Comparison of ENCODE assay signal across 14 cellular contexts in genomic region chr16:85459529-85460251, GRCh38.
DNase-seq lines count a peak whose midpoint lies in the region; ATAC-seq and TF ChIP-seq lines count a peak whose summit lies in the region.
"Had no signal": no experiment of that assay in that cellular context is flagged by ENCODE, and none has a peak within 500 bp of the region (broad histone marks: within the 10 kb centered on the region; RNA-seq: fewer than 3 reads in every experiment).

No MANE protein-coding gene starts in this region.

- no peak overlapping the region for H2AFZ ChIP-seq in Loucy (ENCODE audit: low read length)

- TF ChIP-seq EP300 in suprapubic skin (IDR thresholded peaks at IDR 0.05), result no peak

- no peak overlapping the region for H3K4me3 ChIP-seq in Loucy (ENCODE audit: low read length, poor library complexity, severe bottlenecking)
- no peak overlapping the region for H3K4me3 ChIP-seq in fibroblast of mammary gland (ENCODE audit: control insufficient read depth, low read depth, low read length)
- no peak overlapping the region for H3K4me3 ChIP-seq in mucosa of rectum (ENCODE audit: low read length in 2 of 2)
- H3K4me3 ChIP-seq in suprapubic skin, result no peak overlapping the region
- H3K4me3 ChIP-seq in HAP-1, result no peak overlapping the region
- H3K4me3 ChIP-seq: tibial artery had no signal

- H3K9me3 ChIP-seq in Loucy (ENCODE audit: insufficient read depth, low read depth, low read length), result no peaks in the 10 kb centered on the region
- H3K9me3 ChIP-seq in mucosa of rectum (ENCODE audit: control insufficient read depth in 2 of 2, low read length in 2 of 2), result no peaks in the 10 kb centered on the region
- no peaks in the 10 kb centered on the region for H3K9me3 ChIP-seq in suprapubic skin
- no peaks in the 10 kb centered on the region for H3K9me3 ChIP-seq in HAP-1
- H3K9me3 ChIP-seq: tibial artery had no signal

- H3K27ac ChIP-seq in mucosa of rectum (ENCODE audit: low read depth in 2 of 2, low read length in 2 of 2) (peak overlapping the region; percentile 55 to 64), suprapubic skin (peak overlapping the region; percentile 43)
- H3K27ac ChIP-seq: tibial artery had no signal

- DNase-seq in fibroblast of mammary gland (ENCODE audit: low read depth) (peak; percentile 38), suprapubic skin (ENCODE audit: low spot score in 2 of 2) (no peak), HAP-1 (ENCODE audit: low spot score in 2 of 2) (no peak)
- DNase-seq: activated naive CD4-positive, alpha-beta T cell treated with anti-CD3 and anti-CD28 coated beads, Interleukin-2, amount 10 ng/mL, durations not matched to agents 7 days and 5 days; Calu3; NCI-H2081 treated with DMSO at 0.1 percent for 48 hours; NCI-H748 treated with DMSO at 0.1 percent for 48 hours; RPMI8226 had no signal

- TF ChIP-seq POLR2A in suprapubic skin (IDR thresholded peaks at IDR 0.05), result no peak

- no peak for ATAC-seq in GM18520 (IDR thresholded peaks at IDR 0.05; ENCODE audit: unreplicated experiment)
- ATAC-seq in HG02840 (IDR thresholded peaks at IDR 0.05; ENCODE audit: low FRiP score, unreplicated experiment), result no peak
- no peak for ATAC-seq in HG03469 (IDR thresholded peaks at IDR 0.05; ENCODE audit: unreplicated experiment)

- H3F3A ChIP-seq in Loucy (ENCODE audit: low read depth), result peaks cover 2% of the 10 kb centered on the region; the same call in 1 of the 2 replicates

- TF ChIP-seq CTCF in Loucy (conservative IDR thresholded peaks at IDR 0.05; ENCODE audit: low read length) (no peak), fibroblast of mammary gland (conservative IDR thresholded peaks at IDR 0.05; ENCODE audit: control insufficient read depth, insufficient read depth, low read depth, low read length) (no peak), suprapubic skin (IDR thresholded peaks at IDR 0.05) (no peak)

- peak overlapping the region; percentile 89 for H3K4me2 ChIP-seq in Loucy (ENCODE audit: low read depth, low read length, poor library complexity, severe bottlenecking)

- H3K9me2 ChIP-seq in Loucy (replicated peaks; ENCODE audit: low read depth, low read length), result no peaks in the 10 kb centered on the region

- no peaks in the 10 kb centered on the region for H3K36me3 ChIP-seq in Loucy (ENCODE audit: insufficient read depth, low read length)
- no peaks in the 10 kb centered on the region for H3K36me3 ChIP-seq in mucosa of rectum (ENCODE audit: control insufficient read depth in 2 of 2, insufficient read depth in 2 of 2, low read length in 2 of 2)
- H3K36me3 ChIP-seq in suprapubic skin, result no peaks in the 10 kb centered on the region
- H3K36me3 ChIP-seq in HAP-1 (replicated peaks), result no peaks in the 10 kb centered on the region
- H3K36me3 ChIP-seq: tibial artery had no signal

- H3K4me1 ChIP-seq in Loucy (ENCODE audit: insufficient read depth, low read length, poor library complexity, severe bottlenecking) (peaks cover 90% of the 10 kb centered on the region), mucosa of rectum (ENCODE audit: control insufficient read depth in 2 of 2, insufficient read depth in 2 of 2, low read length in 2 of 2) (peaks cover 23 to 24% of the 10 kb centered on the region in 2 donors), suprapubic skin (peaks cover 55% of the 10 kb centered on the region), HAP-1 (peaks cover 32% of the 10 kb centered on the region)

- H3K27me3 ChIP-seq in Loucy (ENCODE audit: insufficient read depth, low read length, poor library complexity, severe bottlenecking) (no peaks in the 10 kb centered on the region), mucosa of rectum (ENCODE audit: control insufficient read depth in 2 of 2, insufficient read depth in 2 of 2, low read length in 2 of 2) (peaks cover 7 to 18% of the 10 kb centered on the region in 2 donors), suprapubic skin (peaks cover 3% of the 10 kb centered on the region), HAP-1 (ENCODE audit: low read depth) (no peaks in the 10 kb centered on the region)

- 75% methylated on average over 7 of the region's 12 CpGs for WGBS in suprapubic skin

- in situ Hi-C loops in HAP-1 (cut with MboI; ENCODE audit: low sequenced_read_pairs), result no loop called here

- H3K9ac ChIP-seq in Loucy (ENCODE audit: low read depth, low read length, poor library complexity, severe bottlenecking), result peak overlapping the region; percentile 88
- H3K9ac ChIP-seq in mucosa of rectum (ENCODE audit: low read depth in 1 of 2, low read length in 2 of 2), result peak overlapping the region in 1 of 2 donors; percentile 13

- H4K20me1 ChIP-seq in Loucy (ENCODE audit: insufficient read depth, low read length, poor library complexity, severe bottlenecking), result no peaks in the 10 kb centered on the region

- peaks cover 40% of the 10 kb centered on the region; the same call in 1 of the 2 replicates for H3K79me2 ChIP-seq in Loucy (ENCODE audit: insufficient read depth, low read length)
